8 cellular contexts compared by ENCODE assay signal in genomic region chr4:118684873-118685811, GRCh38. TPM values are rescaled to one million over a fixed set of nuclear protein-coding genes. Genes with fewer than 3 reads are reported as not detected.
DNase-seq lines count a peak whose midpoint lies in the region; ATAC-seq and TF ChIP-seq lines count a peak whose summit lies in the region.

TSS of gene METTL14 (plus strand) at chr4:118685392. CDS start at chr4:118685535, 143 bp downstream.

- peak within 1 kb of the TSS; percentile 98 for H3K27ac Mint-ChIP-seq in chondrocyte (ENCODE audit: unreplicated experiment)

- peaks cover 7% of the 10 kb centered on the region for H3K36me3 Mint-ChIP-seq in chondrocyte (ENCODE audit: low read depth)

- TF ChIP-seq CTCF in AG10803 (conservative IDR thresholded peaks at IDR 0.05; ENCODE audit: low read length) (peak; percentile 23), chondrocyte (IDR thresholded peaks at IDR 0.05) (peak; percentile 51), kidney epithelial cell (IDR thresholded peaks at IDR 0.05; ENCODE audit: insufficient read depth, low read length, poor library complexity, severe bottlenecking) (no peak)

- DNase-seq in AG10803 (ENCODE audit: low read depth) (peak; percentile 85), NCI-H345 treated with DMSO at 0.1 percent for 48 hours (lab: John Stamatoyannopoulos, UW; ENCODE audit: unreplicated experiment) (peak; percentile 73), chondrocyte (ENCODE audit: low spot score) (peak; percentile 98), kidney epithelial cell (ENCODE audit: low read depth) (peak; percentile 67)
- DNase-seq in activated CD4-positive, alpha-beta T cell treated with anti-CD3 and anti-CD28 coated beads for 1 hour = peak; percentile 73
- peak; percentile 73 to 81 for DNase-seq in stimulated activated CD4-positive, alpha-beta T cell treated with anti-CD3 and anti-CD28 coated beads, Interleukin-15, amount 100 ng/mL, for 48 hours (ENCODE audit: low read depth in 2 of 2)

- H3K27me3 Mint-ChIP-seq in chondrocyte (ENCODE audit: low read depth) = peaks cover 4% of the 10 kb centered on the region

- peak within 1 kb of the TSS; percentile 98 for H3K4me3 Mint-ChIP-seq in chondrocyte (ENCODE audit: unreplicated experiment)

- H3K4me1 Mint-ChIP-seq in chondrocyte (ENCODE audit: low read depth) = peaks cover 24% of the 10 kb centered on the region

- no peaks in the 10 kb centered on the region for H3K9me3 Mint-ChIP-seq in chondrocyte (ENCODE audit: low read depth)

- H3K4me3 ChIP-seq in AG10803 (ENCODE audit: low read length) = peak within 1 kb of the TSS; percentile 74
- peak within 1 kb of the TSS; percentile 47 for H3K4me3 ChIP-seq in kidney epithelial cell (ENCODE audit: low read depth, low read length)

- ATAC-seq in GM19023 (IDR thresholded peaks at IDR 0.05; ENCODE audit: unreplicated experiment) = peak; percentile 100
- ATAC-seq in HG03280 (IDR thresholded peaks at IDR 0.05; ENCODE audit: unreplicated experiment) = peak; percentile 99

- no peaks in the 10 kb centered on the region for H3K27me3 ChIP-seq in kidney epithelial cell (ENCODE audit: control insufficient read depth, insufficient read depth, low read length)

- no peaks in the 10 kb centered on the region for H3K36me3 ChIP-seq in kidney epithelial cell (ENCODE audit: control insufficient read depth, insufficient read depth, low read length)

RNA-seq across cellular contexts. Expression of gene METTL14, which starts in this region (rescaled TPM):
- 29.3 to 43.5 TPM (median 32.1 TPM) in 3 replicates for total RNA-seq in chondrocyte
- 42.2 and 52.1 TPM in 2 replicates for total RNA-seq in kidney epithelial cell

Comparison
In these comparisons a context has a peak if more than half of its experiments do, and no peak if none do; other contexts are left out.
1. Peak in every context shown above with its lines: DNase-seq, ATAC-seq and H3K4me3 ChIP-seq.